Comparison of ENCODE assay signal across 18 cellular contexts in genomic region chr11:108196901-108197300, GRCh38. TPM values are rescaled to one million over a fixed set of nuclear protein-coding genes. Genes with fewer than 3 reads are reported as not detected.
A peak's percentile ranks its signal among the peaks of the same experiment; 100 is the strongest.
DNase-seq lines count a peak whose midpoint lies in the region; ATAC-seq lines count a peak whose summit lies in the region.
"Had no signal": no experiment of that assay in that cellular context is flagged by ENCODE, and none has a peak within 500 bp of the region (broad histone marks: within the 10 kb centered on the region; RNA-seq: fewer than 3 reads in every experiment).

No MANE protein-coding gene starts in this region.

- H3K4me1 Mint-ChIP-seq in activated naive CD4-positive, alpha-beta T cell treated with anti-CD3 and anti-CD28 coated beads for 36 hours (ENCODE audit: low read depth): peaks cover 64% of the 10 kb centered on the region
- peaks cover 22 to 60% of the 10 kb centered on the region in 2 donors for H3K4me1 Mint-ChIP-seq in immature natural killer cell

- ATAC-seq in GM18867 (IDR thresholded peaks at IDR 0.05; ENCODE audit: unreplicated experiment) (peak; percentile 48), HG03108 (IDR thresholded peaks at IDR 0.05; ENCODE audit: unreplicated experiment) (peak; percentile 24), HG02763 (IDR thresholded peaks at IDR 0.05; ENCODE audit: unreplicated experiment) (no peak), HG03159 (IDR thresholded peaks at IDR 0.05; ENCODE audit: unreplicated experiment) (no peak)

- DNase-seq in activated naive CD4-positive, alpha-beta T cell treated with anti-CD3 and anti-CD28 coated beads for 36 hours: no peak
- no peak for DNase-seq in activated naive CD4-positive, alpha-beta T cell (lab: John Stamatoyannopoulos, UW)
- DNase-seq in immature natural killer cell: no peak
- no peak for DNase-seq in kidney glomerular epithelial cell (lab: John Stamatoyannopoulos, UW)
- DNase-seq: activated CD4-positive, alpha-beta T cell treated with anti-CD3 and anti-CD28 coated beads, Interleukin-2, amount 50 U/mL, for 48 hours; caudate nucleus; DMS79 treated with DMSO at 0.1 percent for 48 hours; erythroblast; GM23248; kidney; mammary epithelial cell; NCI-H1417; NCI-H524 treated with DMSO at 0.1 percent for 48 hours; testis had no signal

- H3K36me3 Mint-ChIP-seq in activated naive CD4-positive, alpha-beta T cell treated with anti-CD3 and anti-CD28 coated beads for 36 hours (ENCODE audit: low read depth): peaks cover 30% of the 10 kb centered on the region
- peaks cover 0 to 24% (median 5%) of the 10 kb centered on the region in 3 donors for H3K36me3 Mint-ChIP-seq in immature natural killer cell

- H3K4me3 Mint-ChIP-seq in activated naive CD4-positive, alpha-beta T cell treated with anti-CD3 and anti-CD28 coated beads for 36 hours: no peak overlapping the region
- H3K4me3 Mint-ChIP-seq in immature natural killer cell: no peak overlapping the region

- no peaks in the 10 kb centered on the region for H3K9me3 Mint-ChIP-seq in activated naive CD4-positive, alpha-beta T cell treated with anti-CD3 and anti-CD28 coated beads for 36 hours
- H3K9me3 Mint-ChIP-seq in immature natural killer cell: no peaks in the 10 kb centered on the region

- CTCF ChIA-PET in activated naive CD4-positive, alpha-beta T cell treated with anti-CD3 and anti-CD28 coated beads for 36 hours (lab: Charles Lee): interaction anchor here (0.6 kb wide), 1 partner anchor 159 kb away, joined by 3 read pairs; no protein-coding TSS in a partner anchor

- H3K27me3 Mint-ChIP-seq in activated naive CD4-positive, alpha-beta T cell treated with anti-CD3 and anti-CD28 coated beads for 36 hours (ENCODE audit: low read depth): no peaks in the 10 kb centered on the region
- H3K27me3 Mint-ChIP-seq in immature natural killer cell (ENCODE audit: low read depth in 3 of 3): peaks cover 0 to 3% (median 0%) of the 10 kb centered on the region in 3 donors

- intact Hi-C loops in activated naive CD4-positive, alpha-beta T cell treated with anti-CD3 and anti-CD28 coated beads for 36 hours (cut with micrococcal nuclease): loop anchor here (1.0 kb wide), 1 partner anchor 27 kb away; no protein-coding TSS in a partner anchor

- peak overlapping the region; percentile 53 for H3K27ac Mint-ChIP-seq in activated naive CD4-positive, alpha-beta T cell treated with anti-CD3 and anti-CD28 coated beads for 36 hours
- peak overlapping the region in 5 of 6 donors; percentile 16 to 64 (median 40) for H3K27ac Mint-ChIP-seq in immature natural killer cell

RNA-seq across cellular contexts. Expression of gene NPAT, which starts 25.5 kb away (rescaled TPM):
- 10 to 100 TPM; 22.2 to 22.3 TPM for total RNA-seq in activated naive CD4-positive, alpha-beta T cell treated with anti-CD3 and anti-CD28 coated beads for 36 hours
- 10 to 100 TPM; 15.6 to 30.5 (median 24.1) TPM for polyA plus RNA-seq in immature natural killer cell

RNA-seq across cellular contexts. Expression of gene ATM, which starts 26.0 kb away (rescaled TPM):
- 10 to 100 TPM; 29.5 to 30.6 TPM for total RNA-seq in activated naive CD4-positive, alpha-beta T cell treated with anti-CD3 and anti-CD28 coated beads for 36 hours
- 100 to 1,000 TPM in 1 of 3 donors, 10 to 100 TPM in 2; 57.8 to 111 (median 64.5) TPM for polyA plus RNA-seq in immature natural killer cell

Comparison
In these comparisons a context has a peak if more than half of its experiments do, and no peak if none do; other contexts are left out.
1. ATAC-seq: peak in GM18867 (single experiment) and HG03108 (single experiment); none in HG02763 (single experiment) and HG03159 (single experiment).